ENCODE assay signal across 18 cellular contexts in the genomic region with DNA sequence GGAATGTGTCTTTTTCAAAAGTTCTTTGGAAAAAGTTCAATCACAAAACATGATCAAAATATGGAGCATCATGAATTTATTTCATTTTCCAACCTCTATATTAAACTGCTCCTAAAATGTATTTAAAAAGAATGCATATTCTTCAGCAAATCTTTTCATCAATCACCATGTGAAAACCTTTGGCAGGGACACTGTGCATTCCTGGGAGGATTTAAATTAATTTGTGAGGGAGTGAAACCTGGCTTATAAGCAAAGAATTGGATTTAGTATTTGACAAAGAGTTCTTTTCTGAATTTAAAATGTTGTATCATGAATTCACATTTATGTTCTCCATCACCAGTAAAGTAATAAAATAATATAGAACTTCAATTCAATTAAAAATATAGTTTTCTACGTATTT. TPM values are rescaled to one million over a fixed set of nuclear protein-coding genes. Genes with fewer than 3 reads are reported as not detected.
DNase-seq lines count a peak whose midpoint lies in the region; ATAC-seq and TF ChIP-seq lines count a peak whose summit lies in the region.
"Had no signal": no experiment of that assay in that cellular context is flagged by ENCODE, and none has a peak within 500 bp of the region (broad histone marks: within the 10 kb centered on the region; RNA-seq: fewer than 3 reads in every experiment).

No MANE protein-coding gene starts in this region.

- H3K9me3 ChIP-seq in HAP-1 (no peaks in the 10 kb centered on the region; the same call in 1 of the 2 replicates), iPS-20b (ENCODE audit: insufficient read depth, low read depth, low read length) (no peaks in the 10 kb centered on the region)

- H3K9me3 Mint-ChIP-seq in nephron = peaks cover 6% of the 10 kb centered on the region
- H3K9me3 Mint-ChIP-seq in effector memory CD8-positive, alpha-beta T cell = no peaks in the 10 kb centered on the region
- H3K9me3 Mint-ChIP-seq: HFFc6 had no signal

- H3K27ac ChIP-seq in iPS-20b (ENCODE audit: low read length) = no peak overlapping the region

- no peak for TF ChIP-seq CTCF in nephron (IDR thresholded peaks at IDR 0.05; ENCODE audit: unreplicated experiment in 3 of 3)

- peak overlapping the region; percentile 73 to 81 (median 78) for H3K27ac Mint-ChIP-seq in nephron
- H3K27ac Mint-ChIP-seq in effector memory CD8-positive, alpha-beta T cell = no peak overlapping the region
- H3K27ac Mint-ChIP-seq: CD4-positive, alpha-beta memory T cell; GM23338; HFFc6 had no signal

- in situ Hi-C loops in HAP-1 (cut with MboI; ENCODE audit: low sequenced_read_pairs) = no loop called here

- H3K4me1 Mint-ChIP-seq in nephron = peaks cover 33% of the 10 kb centered on the region
- no peaks in the 10 kb centered on the region for H3K4me1 Mint-ChIP-seq in effector memory CD8-positive, alpha-beta T cell (ENCODE audit: low read depth in 2 of 2)
- H3K4me1 Mint-ChIP-seq: CD4-positive, alpha-beta memory T cell had no signal

- no peak for ATAC-seq in HG03139 (IDR thresholded peaks at IDR 0.05; ENCODE audit: unreplicated experiment)
- no peak for ATAC-seq in Right ventricle myocardium inferior
- no peak for ATAC-seq in effector memory CD8-positive, alpha-beta T cell (replicated peaks)
- ATAC-seq: GM12878, GM23338 had no signal

- H3K4me1 ChIP-seq in HAP-1 (peaks cover 43% of the 10 kb centered on the region), iPS-20b (ENCODE audit: insufficient read depth, low read length) (peaks cover 19% of the 10 kb centered on the region)

- no peak overlapping the region for H3K9ac ChIP-seq in iPS-20b (ENCODE audit: low read depth, low read length)

- H3K27me3 ChIP-seq in HAP-1 (ENCODE audit: low read depth) (no peaks in the 10 kb centered on the region), iPS-20b (ENCODE audit: insufficient read depth, low read length) (no peaks in the 10 kb centered on the region)

- H3K36me3 Mint-ChIP-seq in nephron (ENCODE audit: low read depth) = peaks cover 28% of the 10 kb centered on the region
- no peaks in the 10 kb centered on the region for H3K36me3 Mint-ChIP-seq in effector memory CD8-positive, alpha-beta T cell (ENCODE audit: insufficient read depth)
- H3K36me3 Mint-ChIP-seq: CD4-positive, alpha-beta memory T cell had no signal

- H3K4me3 Mint-ChIP-seq in nephron = no peak overlapping the region
- no peak overlapping the region for H3K4me3 Mint-ChIP-seq in effector memory CD8-positive, alpha-beta T cell
- H3K4me3 Mint-ChIP-seq: CD4-positive, alpha-beta memory T cell; GM23338; HFFc6 had no signal

- no peaks in the 10 kb centered on the region for H3K36me3 ChIP-seq in HAP-1 (replicated peaks)
- peaks cover 4% of the 10 kb centered on the region; the same call in 1 of the 2 replicates for H3K36me3 ChIP-seq in iPS-20b (ENCODE audit: insufficient read depth, low read depth, low read length)

- DNase-seq in HAP-1 (ENCODE audit: low spot score in 2 of 2) = peak; percentile 38 to 92
- peak; percentile 23 for DNase-seq in astrocyte of the hippocampus (ENCODE audit: low read depth, low spot score)
- no peak for DNase-seq in Right ventricle myocardium inferior (ENCODE audit: missing footprints)
- DNase-seq in effector memory CD8-positive, alpha-beta T cell = no peak
- DNase-seq: C1 segment of cervical spinal cord; Calu3; CD4-positive, alpha-beta memory T cell; COR-L47; DMS53; DMS79 treated with DMSO at 0.1 percent for 48 hours; GDM1; H9; HFFc6 had no signal

- H3K27me3 Mint-ChIP-seq in nephron (ENCODE audit: low read depth) = no peaks in the 10 kb centered on the region
- H3K27me3 Mint-ChIP-seq in effector memory CD8-positive, alpha-beta T cell = no peaks in the 10 kb centered on the region

- no peak overlapping the region for H3K4me3 ChIP-seq in HAP-1
- 0 out of 2 replicates have a peak overlapping the region, but pooled peaks have one; percentile 7 for H3K4me3 ChIP-seq in iPS-20b (ENCODE audit: low read length)
- H3K4me3 ChIP-seq: GM12878, GM23338 had no signal

- intact Hi-C loops in Right ventricle myocardium inferior (cut with DNase I) = no loop called here

RNA-seq across cellular contexts. Expression of a gene that starts 38.2 kb away (rescaled TPM):
- total RNA-seq in Right ventricle myocardium inferior = 11.8 TPM

Comparison
In these comparisons a context has a peak if more than half of its experiments do, and no peak if none do; other contexts are left out.
1. DNase-seq: peak in HAP-1 (2 of 2) and astrocyte of the hippocampus (single experiment); none in Right ventricle myocardium inferior (single experiment) and effector memory CD8-positive, alpha-beta T cell (0 of 3).
2. H3K27ac Mint-ChIP-seq: peak in nephron (3 of 3); none in effector memory CD8-positive, alpha-beta T cell (0 of 2).